Comparison of ENCODE assay signal across 1 cellular context in the genomic region with DNA sequence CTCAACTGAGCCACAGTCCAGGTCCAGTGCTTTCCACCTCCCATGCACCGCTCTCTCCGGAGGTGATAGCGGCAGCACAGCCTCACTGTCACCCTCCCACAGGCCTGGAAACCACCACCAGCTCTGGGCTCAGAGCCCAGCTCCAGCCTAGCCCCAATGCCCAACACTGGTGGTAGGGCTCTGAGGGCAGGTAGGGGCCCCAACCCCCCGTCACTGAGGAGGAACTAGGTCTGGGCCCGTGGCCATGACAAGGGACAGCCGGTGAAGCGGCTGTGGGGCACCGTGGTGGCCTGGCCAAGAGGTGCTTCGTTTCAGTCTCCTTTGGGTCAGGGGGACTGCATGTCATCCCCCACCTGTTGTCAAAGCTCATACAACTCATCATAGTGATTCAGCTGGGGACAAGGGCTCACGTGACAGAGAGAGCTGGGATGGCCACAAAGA.
A peak's percentile ranks its signal among the peaks of the same experiment; 100 is the strongest.
TF ChIP-seq lines count a peak whose summit lies in the region.

No MANE protein-coding gene starts in this region.

TF ChIP-seq in K562, 482 proteins besides CTCF, POLR2A, EP300 and RAD21:
- TF ChIP-seq POLR2G (IDR thresholded peaks at IDR 0.05; ENCODE audit: low read depth, low read length): peak; percentile 65
- TF ChIP-seq ZNF232 (CRISPR knock-in tag; IDR thresholded peaks at IDR 0.05): no peak
- TF ChIP-seq HMGN3 (IDR thresholded peaks at IDR 0.05; ENCODE audit: borderline replicate concordance, extremely low read depth, insufficient read length, low read depth, low read length): no peak
- TF ChIP-seq LARP7 (IDR thresholded peaks at IDR 0.05): no peak
- no peak for TF ChIP-seq TEAD2 (tag; IDR thresholded peaks at IDR 0.05)
- peak; percentile 47 for TF ChIP-seq RBFOX2 (IDR thresholded peaks at IDR 0.05; ENCODE audit: low read depth, low read length)
- peak; percentile 77 for TF ChIP-seq RBM22 (IDR thresholded peaks at IDR 0.05; ENCODE audit: low read depth, low read length, poor library complexity, severe bottlenecking)
